Comparison of ENCODE assay signal across 8 cellular contexts in the genomic region with DNA sequence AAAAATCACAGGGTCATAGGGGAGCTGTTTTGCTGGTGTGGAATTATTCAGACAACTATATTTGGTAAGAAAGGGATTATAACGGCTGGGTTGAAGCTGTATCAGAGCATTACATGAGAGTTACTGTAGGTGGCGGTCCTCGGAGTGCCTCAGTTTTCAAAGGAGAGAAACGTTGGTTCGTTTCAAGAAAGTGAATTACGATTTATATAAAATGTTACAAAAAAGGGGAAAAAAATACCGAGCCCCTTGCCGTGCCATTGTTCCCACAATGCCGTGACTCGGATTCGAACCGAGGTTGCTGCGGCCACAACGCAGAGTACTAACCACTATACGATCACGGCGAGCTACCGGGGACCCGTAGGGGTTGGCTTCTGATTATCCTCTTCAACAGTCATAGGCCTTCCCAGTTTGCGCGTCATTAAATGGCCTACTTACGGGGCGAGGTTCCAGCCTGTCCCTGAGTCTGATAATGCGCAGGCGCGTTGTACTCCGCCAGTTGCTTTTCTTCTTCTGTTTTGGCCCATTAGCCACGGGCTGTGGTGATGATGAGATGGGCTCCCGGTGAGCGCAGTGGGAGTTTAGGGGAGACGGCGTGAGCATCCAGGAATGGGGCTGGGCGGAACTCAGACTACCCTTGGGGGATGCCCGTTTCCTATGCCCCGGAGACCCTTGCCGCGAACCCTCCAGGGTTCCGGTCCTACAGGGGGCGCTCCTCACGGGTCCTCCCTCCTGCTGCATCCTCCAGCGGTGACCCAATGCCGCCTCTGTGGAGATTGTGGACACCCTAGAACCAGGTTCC. TPM values are rescaled to one million over a fixed set of nuclear protein-coding genes. Genes with fewer than 3 reads are reported as not detected.
DNase-seq lines count a peak whose midpoint lies in the region; ATAC-seq and TF ChIP-seq lines count a peak whose summit lies in the region.

No MANE protein-coding gene starts in this region.

- no peaks in the 10 kb centered on the region for H3K9me3 ChIP-seq in endodermal cell (ENCODE audit: control insufficient read depth, low read length)

- H3K27ac Mint-ChIP-seq in endodermal cell, result peak overlapping the region; percentile 96
- no peak overlapping the region for H3K27ac Mint-ChIP-seq in mesothelial cell of epicardium

- H3K27me3 Mint-ChIP-seq in endodermal cell (ENCODE audit: insufficient read depth), result peaks cover 11% of the 10 kb centered on the region
- peaks cover 3% of the 10 kb centered on the region for H3K27me3 Mint-ChIP-seq in mesothelial cell of epicardium (ENCODE audit: low read depth)

- no peak overlapping the region for H3K4me3 Mint-ChIP-seq in endodermal cell
- no peak overlapping the region for H3K4me3 Mint-ChIP-seq in mesothelial cell of epicardium

- H3K4me1 Mint-ChIP-seq in endodermal cell (peaks cover 3% of the 10 kb centered on the region), mesothelial cell of epicardium (peaks cover 7% of the 10 kb centered on the region)

- no peaks in the 10 kb centered on the region for H3K4me1 ChIP-seq in endodermal cell (ENCODE audit: control insufficient read depth, insufficient read depth, low read length)

- H3K9me3 Mint-ChIP-seq in endodermal cell (no peaks in the 10 kb centered on the region), mesothelial cell of epicardium (no peaks in the 10 kb centered on the region)

- peak; percentile 62 for ATAC-seq in GM19452 (IDR thresholded peaks at IDR 0.05; ENCODE audit: unreplicated experiment)

- TF ChIP-seq CTCF in endodermal cell (conservative IDR thresholded peaks at IDR 0.05), result peak; percentile 91
- peak; percentile 57 for TF ChIP-seq CTCF in mesothelial cell of epicardium (IDR thresholded peaks at IDR 0.05; ENCODE audit: unreplicated experiment)

- DNase-seq in CMK (ENCODE audit: low read depth) (peak; percentile 89), HK-2 (ENCODE audit: unreplicated experiment) (peak; percentile 93), NK-92 (lab: John Stamatoyannopoulos, UW; ENCODE audit: unreplicated experiment) (peak; percentile 78), endodermal cell (peak; percentile 98), mesothelial cell of epicardium (ENCODE audit: low spot score in 2 of 2, unreplicated experiment in 2 of 2) (peak; percentile 80 to 98)
- DNase-seq in activated CD8-positive, alpha-beta memory T cell treated with anti-CD3 and anti-CD28 coated beads for 4 hours (ENCODE audit: low read depth in 2 of 2), result peak; percentile 84 to 89
- DNase-seq in stimulated activated CD8-positive, alpha-beta memory T cell treated with anti-CD3 and anti-CD28 coated beads, Interleukin-15, amount 100 ng/mL, for 4 hours (ENCODE audit: low read depth in 2 of 2), result peak; percentile 85 to 90

- H3K4me3 ChIP-seq in endodermal cell (ENCODE audit: low read length), result peak overlapping the region; percentile 100

- H3K27me3 ChIP-seq in endodermal cell (ENCODE audit: control insufficient read depth, insufficient read depth, low read length, poor library complexity, severe bottlenecking), result no peaks in the 10 kb centered on the region

- H3K9ac ChIP-seq in endodermal cell (ENCODE audit: extremely low read depth, low read length, poor library complexity, severe bottlenecking), result peak overlapping the region; percentile 67

- H3K27ac ChIP-seq in endodermal cell (ENCODE audit: low read depth, low read length), result peak overlapping the region; percentile 84

- WGBS in endodermal cell (ENCODE audit: insufficient coverage in 1 of 2, insufficient read length in 1 of 2), 2 experiments, result 0% methylated on average over 22 to 42 of the region's 42 CpGs

- no peaks in the 10 kb centered on the region for H3K36me3 Mint-ChIP-seq in endodermal cell (ENCODE audit: low read depth)
- no peaks in the 10 kb centered on the region for H3K36me3 Mint-ChIP-seq in mesothelial cell of epicardium

- H3K36me3 ChIP-seq in endodermal cell (ENCODE audit: control insufficient read depth, insufficient read depth, low read length), result no peaks in the 10 kb centered on the region

RNA-seq across cellular contexts. Expression of gene SHF, which starts 10.8 kb away (rescaled TPM):
- total RNA-seq in endodermal cell, result 10 to 100 TPM; 42.0 to 53.8 TPM
- 45.2 TPM for polyA plus RNA-seq in endodermal cell (2013, experiment 1 of 2)
- polyA plus RNA-seq in endodermal cell (2013, experiment 2 of 2), result 43.5 TPM
- total RNA-seq in mesothelial cell of epicardium, result 31.1 to 34.6 TPM (median 31.8 TPM) in 3 replicates

RNA-seq across cellular contexts. Expression of gene SLC28A2, which starts 53.5 kb away (rescaled TPM):
- total RNA-seq in endodermal cell, result 1 to 10 TPM; 3.8 to 4.4 TPM
- 0.85 TPM for polyA plus RNA-seq in endodermal cell (2013, experiment 1 of 2)
- 1.4 TPM for polyA plus RNA-seq in endodermal cell (2013, experiment 2 of 2)
- not detected in 3 replicates for total RNA-seq in mesothelial cell of epicardium

Comparison
In these comparisons a context has a peak if more than half of its experiments do, and no peak if none do; other contexts are left out.
1. Peak in every context shown above with its lines: DNase-seq, ATAC-seq, H3K4me3 ChIP-seq and H3K27ac ChIP-seq.